ENCODE assay signal across 14 cellular contexts in genomic region chr16:20874088-20874581, GRCh38. TPM values are rescaled to one million over a fixed set of nuclear protein-coding genes. Genes with fewer than 3 reads are reported as not detected.
DNase-seq lines count a peak whose midpoint lies in the region; ATAC-seq and TF ChIP-seq lines count a peak whose summit lies in the region.
"Had no signal": no experiment of that assay in that cellular context is flagged by ENCODE, and none has a peak within 500 bp of the region (broad histone marks: within the 10 kb centered on the region; RNA-seq: fewer than 3 reads in every experiment).

No MANE protein-coding gene starts in this region.

- H3K27me3 Mint-ChIP-seq in stimulated activated naive CD8-positive, alpha-beta T cell treated with anti-CD3 and anti-CD28 coated beads, Interleukin-15, Interleukin-2, amounts not matched to agents 100 ng/mL and 50 ng/mL, for 24 hours: no peaks in the 10 kb centered on the region
- no peaks in the 10 kb centered on the region for H3K27me3 Mint-ChIP-seq in T-cell

- H3K4me1 ChIP-seq in vagina: peaks cover 82% of the 10 kb centered on the region

- peak overlapping the region; percentile 17 for H3K27ac ChIP-seq in vagina
- H3K27ac ChIP-seq: BLaER1, cardiac muscle cell had no signal

- H3K9me3 Mint-ChIP-seq in stimulated activated naive CD8-positive, alpha-beta T cell treated with anti-CD3 and anti-CD28 coated beads, Interleukin-15, Interleukin-2, amounts not matched to agents 100 ng/mL and 50 ng/mL, for 24 hours: peaks cover 4% of the 10 kb centered on the region
- H3K9me3 Mint-ChIP-seq in T-cell: peaks cover 0 to 4% (median 2%) of the 10 kb centered on the region in 3 donors

- POLR2A ChIA-PET in T-cell (lab: Charles Lee): interaction anchor here in 1 of 2 donors (1.6 kb wide), 1 partner anchor 26 kb away, joined by 7 read pairs; the partner anchor contains the start of genes DCUN1D3 and LYRM1

- H3K4me1 Mint-ChIP-seq in stimulated activated naive CD8-positive, alpha-beta T cell treated with anti-CD3 and anti-CD28 coated beads, Interleukin-15, Interleukin-2, amounts not matched to agents 100 ng/mL and 50 ng/mL, for 24 hours (ENCODE audit: low read depth): peaks cover 53% of the 10 kb centered on the region
- H3K4me1 Mint-ChIP-seq in T-cell: peaks cover 44 to 51% (median 51%) of the 10 kb centered on the region in 3 donors

- peak overlapping the region; percentile 67 for H3K27ac Mint-ChIP-seq in stimulated activated naive CD8-positive, alpha-beta T cell treated with anti-CD3 and anti-CD28 coated beads, Interleukin-15, Interleukin-2, amounts not matched to agents 100 ng/mL and 50 ng/mL, for 24 hours
- H3K27ac Mint-ChIP-seq in T-cell: peak overlapping the region; percentile 97 to 98

- no peaks in the 10 kb centered on the region for H3K9me3 ChIP-seq in vagina
- H3K9me3 ChIP-seq: BLaER1 had no signal

- H3K36me3 ChIP-seq in vagina: no peaks in the 10 kb centered on the region
- H3K36me3 ChIP-seq: cardiac muscle cell had no signal

- 48 to 53% methylated on average over 4 of the region's 4 CpGs for WGBS in lower leg skin, 2 donors

- peak overlapping the region; percentile 52 for H3K4me3 Mint-ChIP-seq in stimulated activated naive CD8-positive, alpha-beta T cell treated with anti-CD3 and anti-CD28 coated beads, Interleukin-15, Interleukin-2, amounts not matched to agents 100 ng/mL and 50 ng/mL, for 24 hours
- peak overlapping the region; percentile 66 to 71 (median 71) for H3K4me3 Mint-ChIP-seq in T-cell

- DNase-seq in stimulated activated naive CD8-positive, alpha-beta T cell treated with anti-CD3 and anti-CD28 coated beads, Interleukin-15, Interleukin-2, amounts not matched to agents 100 U/mL and 50 U/mL, for 24 hours: no peak
- no peak for DNase-seq in T-cell
- peak; percentile 59 for DNase-seq in fibroblast of mammary gland (ENCODE audit: low read depth)
- no peak for DNase-seq in vagina (ENCODE audit: extremely low spot score in 2 of 2)
- DNase-seq in OCI-M2 (lab: John Stamatoyannopoulos, UW; ENCODE audit: unreplicated experiment): no peak
- DNase-seq in lower leg skin (ENCODE audit: low spot score in 2 of 2): no peak
- no peak for DNase-seq in Right ventricle myocardium inferior (ENCODE audit: missing footprints)
- DNase-seq: activated CD8-positive, alpha-beta memory T cell treated with anti-CD3 and anti-CD28 coated beads for 24 hours; KBM-7; left colon; SHP77 had no signal

- intact Hi-C loops in vagina (cut with DNase I): no loop called here
- intact Hi-C loops in lower leg skin (cut with DNase I; ENCODE audit: low total_unique reads): no loop called here
- intact Hi-C loops in Right ventricle myocardium inferior (cut with DNase I): no loop called here

- ATAC-seq in stimulated activated naive CD8-positive, alpha-beta T cell treated with anti-CD3 and anti-CD28 coated beads, Interleukin-15, Interleukin-2, amounts not matched to agents 100 U/mL and 50 U/mL, for 24 hours: no peak
- ATAC-seq in T-cell (replicated peaks in 1 of 4) (no peak), Right ventricle myocardium inferior (no peak)
- ATAC-seq: left colon had no signal

- TF ChIP-seq CTCF in fibroblast of mammary gland (conservative IDR thresholded peaks at IDR 0.05; ENCODE audit: control insufficient read depth, insufficient read depth, low read depth, low read length): no peak
- no peak for TF ChIP-seq CTCF in vagina (IDR thresholded peaks at IDR 0.05)
- no peak for TF ChIP-seq CTCF in lower leg skin (IDR thresholded peaks at IDR 0.05)

- peaks cover 25% of the 10 kb centered on the region for H3K36me3 Mint-ChIP-seq in stimulated activated naive CD8-positive, alpha-beta T cell treated with anti-CD3 and anti-CD28 coated beads, Interleukin-15, Interleukin-2, amounts not matched to agents 100 ng/mL and 50 ng/mL, for 24 hours (ENCODE audit: low read depth)
- H3K36me3 Mint-ChIP-seq in T-cell: peaks cover 6% of the 10 kb centered on the region

- H3K27me3 ChIP-seq in vagina: no peaks in the 10 kb centered on the region
- H3K27me3 ChIP-seq: BLaER1, cardiac muscle cell had no signal

- TF ChIP-seq POLR2A in vagina (IDR thresholded peaks at IDR 0.05): no peak
- no peak for TF ChIP-seq POLR2A in lower leg skin (IDR thresholded peaks at IDR 0.05)

- CTCF ChIA-PET in T-cell (lab: Charles Lee): interaction anchor here (0.5 to 2.7 kb wide), 8 partner anchors 8 to 247 kb away, joined by 3 to 17 read pairs (median 4); partner anchors contain the start of genes DCUN1D3 (in 1 of the 2), ERI2 (in 1 of the 2), LYRM1 (in 1 of the 2) and REXO5 (in 1 of the 2)

- H3K4me3 ChIP-seq in fibroblast of mammary gland (ENCODE audit: control insufficient read depth, low read depth, low read length): no peak overlapping the region
- H3K4me3 ChIP-seq in vagina: no peak overlapping the region
- H3K4me3 ChIP-seq in lower leg skin (ENCODE audit: low read depth, poor library complexity, severe bottlenecking): no peak overlapping the region
- H3K4me3 ChIP-seq: BLaER1, cardiac muscle cell had no signal

RNA-seq across cellular contexts. Expression of gene DCUN1D3, which starts 26.0 kb away (rescaled TPM):
- 1 to 10 TPM; 3.3 to 7.5 (median 5.7) TPM for total RNA-seq in T-cell
- 19.2 TPM for total RNA-seq in vagina
- 10 to 100 TPM; 18.2 to 20.8 (median 18.3) TPM for total RNA-seq in lower leg skin
- 15.8 TPM for total RNA-seq in Right ventricle myocardium inferior

RNA-seq across cellular contexts. Expression of gene LYRM1, which starts 26.4 kb away (rescaled TPM):
- total RNA-seq in T-cell: 10 to 100 TPM; 16.2 to 23.6 (median 19.6) TPM
- total RNA-seq in vagina: 23.6 TPM
- total RNA-seq in lower leg skin: 10 to 100 TPM; 24.3 to 27.3 (median 25.5) TPM
- 58.1 TPM for total RNA-seq in Right ventricle myocardium inferior
